18 cellular contexts compared by ENCODE assay signal in the genomic region with DNA sequence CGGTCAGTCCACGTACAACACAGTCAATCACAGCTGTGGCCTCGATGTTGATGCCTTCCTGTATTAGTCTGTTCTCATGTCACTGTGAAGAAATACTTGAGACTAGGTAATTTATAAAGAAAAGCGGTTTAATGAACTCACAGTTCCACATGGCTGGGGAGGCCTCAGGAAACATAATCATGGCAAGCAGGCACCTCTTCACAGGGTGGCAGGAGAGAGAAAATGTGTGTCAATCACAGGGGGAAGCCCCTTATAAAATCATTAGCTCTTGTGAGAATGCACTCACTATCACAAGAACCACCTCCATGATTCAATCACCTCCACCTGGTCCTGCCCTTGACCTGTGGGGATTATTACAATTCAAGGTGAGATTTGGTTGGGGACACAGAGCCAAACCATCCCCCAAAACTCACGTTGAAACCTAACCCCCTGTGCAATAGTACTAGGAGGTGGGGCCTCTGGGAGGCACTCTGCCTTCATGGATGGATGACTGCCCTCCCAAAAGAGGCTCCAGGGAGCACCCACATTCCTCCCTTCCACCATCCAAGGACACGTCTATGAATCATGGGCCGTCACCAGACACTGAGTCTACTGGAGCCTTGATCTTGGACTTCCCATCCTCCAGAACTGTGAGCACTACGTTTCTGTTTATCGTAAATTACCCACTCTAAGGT. TPM values are rescaled to one million over a fixed set of nuclear protein-coding genes. Genes with fewer than 3 reads are reported as not detected.
A peak's percentile ranks its signal among the peaks of the same experiment; 100 is the strongest.
DNase-seq lines count a peak whose midpoint lies in the region; ATAC-seq and TF ChIP-seq lines count a peak whose summit lies in the region.
"Had no signal": no experiment of that assay in that cellular context is flagged by ENCODE, and none has a peak within 500 bp of the region (broad histone marks: within the 10 kb centered on the region; RNA-seq: fewer than 3 reads in every experiment).

No MANE protein-coding gene starts in this region.

- peaks cover 24% of the 10 kb centered on the region for H3K4me1 ChIP-seq in vagina

- no peaks in the 10 kb centered on the region for H3K36me3 Mint-ChIP-seq in activated T-cell treated with anti-CD3 and anti-CD28 coated beads, Interleukin-2, amount 50 U/mL, for 24 hours (ENCODE audit: low read depth)
- H3K36me3 Mint-ChIP-seq in activated T-cell treated with anti-CD3 and anti-CD28 coated beads, Interleukin-2, amount 50 U/mL, for 72 hours (ENCODE audit: insufficient read depth in 2 of 2): peaks cover 14 to 18% of the 10 kb centered on the region in 2 donors

- no peak for ATAC-seq in activated T-cell treated with anti-CD3 and anti-CD28 coated beads, Interleukin-2, amount 50 U/mL, for 72 hours (replicated peaks in 1 of 2)
- ATAC-seq in GM18505 (IDR thresholded peaks at IDR 0.05; ENCODE audit: unreplicated experiment) (no peak), HG03460 (IDR thresholded peaks at IDR 0.05; ENCODE audit: unreplicated experiment) (no peak)

- no peak overlapping the region for H3K27ac ChIP-seq in vagina

- no peaks in the 10 kb centered on the region for H3K36me3 ChIP-seq in vagina

- no peak overlapping the region for H3K27ac Mint-ChIP-seq in activated T-cell treated with anti-CD3 and anti-CD28 coated beads, Interleukin-2, amount 50 U/mL, for 24 hours
- no peak overlapping the region for H3K27ac Mint-ChIP-seq in activated T-cell treated with anti-CD3 and anti-CD28 coated beads, Interleukin-2, amount 50 U/mL, for 72 hours
- H3K27ac Mint-ChIP-seq: B cell had no signal

- no peak overlapping the region for H3K4me3 ChIP-seq in fibroblast of mammary gland (ENCODE audit: control insufficient read depth, low read depth, low read length)
- H3K4me3 ChIP-seq in vagina: no peak overlapping the region

- TF ChIP-seq POLR2A in vagina (IDR thresholded peaks at IDR 0.05) (no peak), GM18505 (IDR thresholded peaks at IDR 0.05; ENCODE audit: borderline replicate concordance, extremely low read depth, insufficient read depth, insufficient read length) (no peak)

- peaks cover 14% of the 10 kb centered on the region for H3K9me3 Mint-ChIP-seq in activated T-cell treated with anti-CD3 and anti-CD28 coated beads, Interleukin-2, amount 50 U/mL, for 24 hours
- peaks cover 10% of the 10 kb centered on the region in 2 donors for H3K9me3 Mint-ChIP-seq in activated T-cell treated with anti-CD3 and anti-CD28 coated beads, Interleukin-2, amount 50 U/mL, for 72 hours

- H3K4me3 Mint-ChIP-seq in activated T-cell treated with anti-CD3 and anti-CD28 coated beads, Interleukin-2, amount 50 U/mL, for 24 hours: no peak overlapping the region
- no peak overlapping the region for H3K4me3 Mint-ChIP-seq in activated T-cell treated with anti-CD3 and anti-CD28 coated beads, Interleukin-2, amount 50 U/mL, for 72 hours
- H3K4me3 Mint-ChIP-seq: B cell had no signal

- no peaks in the 10 kb centered on the region for H3K27me3 ChIP-seq in vagina

- H3K9me3 ChIP-seq in vagina: no peaks in the 10 kb centered on the region

- DNase-seq in activated T-cell treated with anti-CD3 and anti-CD28 coated beads, Interleukin-2, amount 50 U/mL, for 24 hours: peak; percentile 16
- DNase-seq in activated T-cell treated with anti-CD3 and anti-CD28 coated beads, Interleukin-2, amount 50 U/mL, for 72 hours: no peak
- DNase-seq in RKO (ENCODE audit: low spot score): peak; percentile 9
- DNase-seq in fibroblast of mammary gland (ENCODE audit: low read depth): peak; percentile 18
- DNase-seq in vagina (ENCODE audit: extremely low spot score in 2 of 2): peak; percentile 79
- DNase-seq: DMS79 treated with DMSO at 0.1 percent for 48 hours, NCI-H1105 treated with DMSO at 0.1 percent for 48 hours, NCI-H187, NCI-H2227 treated with DMSO at 0.1 percent for 48 hours, NCI-H524, NCI-H82, SHP77 treated with DMSO at 0.1 percent for 48 hours had no signal

- peaks cover 13% of the 10 kb centered on the region for H3K27me3 Mint-ChIP-seq in activated T-cell treated with anti-CD3 and anti-CD28 coated beads, Interleukin-2, amount 50 U/mL, for 24 hours
- peaks cover 10% of the 10 kb centered on the region for H3K27me3 Mint-ChIP-seq in activated T-cell treated with anti-CD3 and anti-CD28 coated beads, Interleukin-2, amount 50 U/mL, for 72 hours (ENCODE audit: low read depth)

- intact Hi-C loops in vagina (cut with DNase I): loop anchor here (10.0 kb wide), 1 partner anchor 209 kb away; a partner anchor contains a TSS

- no peak for TF ChIP-seq CTCF in fibroblast of mammary gland (conservative IDR thresholded peaks at IDR 0.05; ENCODE audit: control insufficient read depth, insufficient read depth, low read depth, low read length)
- TF ChIP-seq CTCF in vagina (IDR thresholded peaks at IDR 0.05): no peak

- H3K4me1 Mint-ChIP-seq in activated T-cell treated with anti-CD3 and anti-CD28 coated beads, Interleukin-2, amount 50 U/mL, for 24 hours (ENCODE audit: low read depth): peaks cover 32% of the 10 kb centered on the region
- peaks cover 14% of the 10 kb centered on the region for H3K4me1 Mint-ChIP-seq in activated T-cell treated with anti-CD3 and anti-CD28 coated beads, Interleukin-2, amount 50 U/mL, for 72 hours (ENCODE audit: low read depth)

RNA-seq across cellular contexts. Expression of a gene that starts 2.3 kb away (rescaled TPM):
- total RNA-seq in activated T-cell treated with anti-CD3 and anti-CD28 coated beads, Interleukin-2, amount 50 U/mL, for 72 hours: not detected
- not detected for total RNA-seq in vagina
- total RNA-seq: A172, B cell, G401, RPMI7951 had no signal

RNA-seq across cellular contexts. Expression of a gene that starts 33.5 kb away (rescaled TPM):
- not detected for total RNA-seq in activated T-cell treated with anti-CD3 and anti-CD28 coated beads, Interleukin-2, amount 50 U/mL, for 72 hours
- total RNA-seq in vagina: 16.7 TPM
- total RNA-seq: B cell, G401, RPMI7951 had no signal

RNA-seq across cellular contexts. Expression of a gene that starts 50.5 kb away (rescaled TPM):
- not detected for total RNA-seq in activated T-cell treated with anti-CD3 and anti-CD28 coated beads, Interleukin-2, amount 50 U/mL, for 72 hours
- total RNA-seq in vagina: not detected
- total RNA-seq: A172, B cell, G401, RPMI7951 had no signal

RNA-seq across cellular contexts. Expression of a gene that starts 52.4 kb away (rescaled TPM):
- total RNA-seq in activated T-cell treated with anti-CD3 and anti-CD28 coated beads, Interleukin-2, amount 50 U/mL, for 72 hours: 10 to 100 TPM; 76.8 to 83.1 TPM
- total RNA-seq in vagina: 44.9 TPM

RNA-seq across cellular contexts. Expression of a gene that starts 53.3 kb away (rescaled TPM):
- total RNA-seq in activated T-cell treated with anti-CD3 and anti-CD28 coated beads, Interleukin-2, amount 50 U/mL, for 72 hours: 10 to 100 TPM; 71.4 to 82.1 TPM
- 110 TPM for total RNA-seq in vagina

Comparison
In these comparisons a context has a peak if more than half of its experiments do, and no peak if none do; other contexts are left out.
1. DNase-seq: peak in activated T-cell treated with anti-CD3 and anti-CD28 coated beads, Interleukin-2, amount 50 U/mL, for 24 hours (single experiment), RKO (single experiment), fibroblast of mammary gland (single experiment) and vagina (2 of 2); none in activated T-cell treated with anti-CD3 and anti-CD28 coated beads, Interleukin-2, amount 50 U/mL, for 72 hours (0 of 2).
2. RNA of a gene that starts 33.5 kb away (total RNA-seq): 16.7 TPM in vagina (single experiment); not detected in activated T-cell treated with anti-CD3 and anti-CD28 coated beads, Interleukin-2, amount 50 U/mL, for 72 hours; every median in the first group is over 10 times any median in the second.